Comparison of ENCODE assay signal across 12 cellular contexts in the genomic region with DNA sequence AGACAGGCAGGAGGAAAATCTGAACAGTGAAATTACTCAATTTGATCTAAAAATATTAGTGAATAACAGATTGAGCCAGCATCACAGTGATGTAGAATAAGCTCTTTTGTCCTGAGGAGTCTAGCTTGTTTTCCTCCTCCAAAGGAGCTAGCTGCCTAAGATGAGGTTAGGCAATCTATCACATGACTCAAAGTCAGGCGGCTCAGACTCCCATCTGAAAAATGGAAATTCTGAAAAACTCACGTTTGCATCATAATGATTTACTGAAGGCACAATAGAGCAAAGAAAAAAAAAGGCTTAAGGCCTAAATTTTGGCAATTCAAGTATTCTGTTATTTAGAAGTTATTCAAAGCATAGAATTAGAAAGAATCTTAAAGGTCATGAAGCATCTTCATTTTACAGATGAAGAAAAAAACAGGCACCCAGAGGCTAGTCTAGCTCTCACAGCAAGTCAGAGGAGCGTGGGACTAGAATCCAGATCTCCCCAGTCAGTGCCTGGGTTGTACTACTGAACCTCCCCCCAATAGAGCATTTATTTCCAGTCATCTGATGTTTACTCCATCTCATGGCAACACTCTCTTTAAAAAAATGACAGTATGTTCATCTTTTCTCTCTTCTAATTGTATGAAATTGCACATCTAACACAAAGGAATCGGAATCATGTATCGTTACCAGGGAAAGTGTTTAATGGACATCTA.
A peak's percentile ranks its signal among the peaks of the same experiment; 100 is the strongest.
DNase-seq lines count a peak whose midpoint lies in the region; ATAC-seq, FAIRE-seq and TF ChIP-seq lines count a peak whose summit lies in the region.
"Had no signal": no experiment of that assay in that cellular context is flagged by ENCODE, and none has a peak within 500 bp of the region (broad histone marks: within the 10 kb centered on the region; RNA-seq: fewer than 3 reads in every experiment).

No MANE protein-coding gene starts in this region.

- H3K4me1 Mint-ChIP-seq in osteocyte (ENCODE audit: unreplicated experiment), result no peaks in the 10 kb centered on the region
- H3K4me1 Mint-ChIP-seq in activated naive CD4-positive, alpha-beta T cell treated with anti-CD3 and anti-CD28 coated beads, Interleukin-2, amount 10 ng/mL, durations not matched to agents 7 days and 5 days, result no peaks in the 10 kb centered on the region

- H4K20me1 ChIP-seq in HCT116 (ENCODE audit: insufficient read depth) (no peaks in the 10 kb centered on the region), K562 (replicated peaks; ENCODE audit: control insufficient read depth, insufficient read depth, low read length) (no peaks in the 10 kb centered on the region)

- H3K36me3 ChIP-seq in HCT116 (ENCODE audit: control insufficient read depth in 1 of 2, insufficient read depth in 2 of 2, low read length in 2 of 2), result no peaks in the 10 kb centered on the region
- no peaks in the 10 kb centered on the region for H3K36me3 ChIP-seq in K562 (ENCODE audit: control insufficient read depth, insufficient read depth, low read length)
- no peaks in the 10 kb centered on the region for H3K36me3 ChIP-seq in WERI-Rb-1
- H3K36me3 ChIP-seq: ovary, tibial artery had no signal

- no peak overlapping the region for H3K4me3 Mint-ChIP-seq in osteocyte (ENCODE audit: unreplicated experiment)
- H3K4me3 Mint-ChIP-seq in activated naive CD4-positive, alpha-beta T cell treated with anti-CD3 and anti-CD28 coated beads, Interleukin-2, amount 10 ng/mL, durations not matched to agents 7 days and 5 days, result no peak overlapping the region
- H3K4me3 Mint-ChIP-seq: T-helper 2 cell treated with Interferon-gamma antibody and Interleukin-4, amounts not matched to agents 5 μg/mL and 100 μg/mL, for 36 hours had no signal

- no peak overlapping the region for H3K27ac ChIP-seq in HCT116 (ENCODE audit: low read depth, low read length)
- H3K27ac ChIP-seq in K562 (ENCODE audit: extremely low read depth, low read depth, low read length), result no peak overlapping the region
- no peak overlapping the region for H3K27ac ChIP-seq in right cardiac atrium (ENCODE audit: low read length)
- no peak overlapping the region for H3K27ac ChIP-seq in WERI-Rb-1
- H3K27ac ChIP-seq: ovary had no signal

- TF ChIP-seq CTCF in HCT116 (IDR thresholded peaks at IDR 0.05 in 2 of 3, conservative IDR thresholded peaks at IDR 0.05 in 1 of 3; ENCODE audit: borderline replicate concordance in 1 of 3, insufficient read depth in 1 of 3, low read depth in 2 of 3, low read length in 2 of 3) (no peak), K562 (IDR thresholded peaks at IDR 0.05 in 2 of 3, conservative IDR thresholded peaks at IDR 0.05 in 1 of 3; ENCODE audit: insufficient read depth in 2 of 3, low read depth in 1 of 3, low read length in 3 of 3) (no peak), osteocyte (IDR thresholded peaks at IDR 0.05) (no peak), WERI-Rb-1 (IDR thresholded peaks at IDR 0.05; ENCODE audit: low read depth, low read length) (no peak)

- H3K9me3 ChIP-seq in HCT116 (ENCODE audit: control insufficient read depth in 1 of 2, insufficient read depth in 1 of 2, low read depth in 1 of 2, low read length in 2 of 2) (no peaks in the 10 kb centered on the region), K562 (replicated peaks; ENCODE audit: control insufficient read depth, insufficient read depth, low read depth, low read length) (no peaks in the 10 kb centered on the region), right cardiac atrium (ENCODE audit: control insufficient read depth, low read length) (no peaks in the 10 kb centered on the region), WERI-Rb-1 (ENCODE audit: severe bottlenecking) (no peaks in the 10 kb centered on the region)
- H3K9me3 ChIP-seq: ovary, tibial artery had no signal

- no peak for DNase-seq in HCT116 (ENCODE audit: low read depth, low spot score)
- no peak for DNase-seq in K562 (ENCODE audit: extremely low read depth in 1 of 4, low spot score in 3 of 4)
- DNase-seq in right cardiac atrium, result no peak
- DNase-seq in superior temporal gyrus (ENCODE audit: extremely low spot score), result peak; percentile 65
- no peak for DNase-seq in osteocyte (ENCODE audit: extremely low spot score, unreplicated experiment)
- DNase-seq in activated naive CD4-positive, alpha-beta T cell treated with anti-CD3 and anti-CD28 coated beads, Interleukin-2, amount 10 ng/mL, durations not matched to agents 7 days and 5 days, result no peak
- DNase-seq in WERI-Rb-1, result no peak
- DNase-seq: Calu3 had no signal

- in situ Hi-C loops in K562 (cut with MboI), result no loop called here

- 7% methylated on average over 5 of the region's 5 CpGs for WGBS in K562 (ENCODE audit: insufficient coverage, low coverage, missing lambda C conversion rate)
- 75% methylated on average over 5 of the region's 5 CpGs for WGBS in right cardiac atrium

- no peak overlapping the region for H3K4me3 ChIP-seq in HCT116 (replicated peaks in 1 of 2; ENCODE audit: low read depth in 1 of 2, low read length in 2 of 2)
- no peak overlapping the region for H3K4me3 ChIP-seq in K562
- H3K4me3 ChIP-seq in right cardiac atrium (ENCODE audit: low read length), result no peak overlapping the region
- no peak overlapping the region for H3K4me3 ChIP-seq in WERI-Rb-1 (ENCODE audit: low read depth, low read length)
- H3K4me3 ChIP-seq: ovary, tibial artery had no signal

- ATAC-seq in HCT116, result no peak
- no peak; the same call in 2 of the 3 replicates for ATAC-seq in K562
- ATAC-seq in right cardiac atrium, result peak; percentile 74 to 75

- no peak for TF ChIP-seq EP300 in K562 (IDR thresholded peaks at IDR 0.05; ENCODE audit: low read length)

- TF ChIP-seq RAD21 in HCT116 (IDR thresholded peaks at IDR 0.05; ENCODE audit: low read depth) (no peak), K562 (CRISPR knock-in tag; conservative IDR thresholded peaks at IDR 0.05 in 1 of 2, IDR thresholded peaks at IDR 0.05 in 1 of 2) (no peak)

- H3K9me3 Mint-ChIP-seq in osteocyte (ENCODE audit: unreplicated experiment), result no peaks in the 10 kb centered on the region
- H3K9me3 Mint-ChIP-seq in activated naive CD4-positive, alpha-beta T cell treated with anti-CD3 and anti-CD28 coated beads, Interleukin-2, amount 10 ng/mL, durations not matched to agents 7 days and 5 days, result no peaks in the 10 kb centered on the region
- H3K9me3 Mint-ChIP-seq: T-helper 2 cell treated with Interferon-gamma antibody and Interleukin-4, amounts not matched to agents 5 μg/mL and 100 μg/mL, for 36 hours had no signal

- no peaks in the 10 kb centered on the region for H3K79me2 ChIP-seq in HCT116 (ENCODE audit: insufficient read depth, low read length)
- no peaks in the 10 kb centered on the region for H3K79me2 ChIP-seq in K562 (ENCODE audit: control insufficient read depth, insufficient read depth, low read length)

- no peak overlapping the region for H3K9ac ChIP-seq in HCT116 (ENCODE audit: low read length)
- no peak overlapping the region for H3K9ac ChIP-seq in K562 (ENCODE audit: insufficient read depth in 1 of 2, low read depth in 2 of 2, low read length in 2 of 2)

- H2AFZ ChIP-seq in HCT116 (ENCODE audit: low read depth, low read length, poor library complexity, severe bottlenecking) (peak overlapping the region; percentile 22), K562 (ENCODE audit: low read depth, low read length) (no peak overlapping the region)

- TF ChIP-seq POLR2A in HCT116 (IDR thresholded peaks at IDR 0.05; ENCODE audit: borderline replicate concordance, extremely low read depth, insufficient read depth, insufficient read length) (no peak), K562 (conservative IDR thresholded peaks at IDR 0.05) (no peak)

- POLR2A ChIA-PET in HCT116 (lab: Charles Lee), result interaction anchor here (1.0 kb wide), 1 partner anchor 9 kb away, joined by 3 read pairs; no protein-coding TSS in a partner anchor
- POLR2A ChIA-PET in K562 (lab: Yijun Ruan, JAX), result interaction anchor here (1.2 kb wide), 1 partner anchor 9 kb away, joined by 3 read pairs; no protein-coding TSS in a partner anchor

- RAD21 ChIA-PET in HCT116 (lab: Charles Lee; ENCODE audit: low non-redundant PET in 1 of 2, low total read pairs in 2 of 2, uncharacterized antibody in 2 of 2, unreplicated experiment in 2 of 2), result no interaction called here

- H3K4me1 ChIP-seq in HCT116 (ENCODE audit: control insufficient read depth in 1 of 2, insufficient read depth in 2 of 2, low read length in 2 of 2), result no peaks in the 10 kb centered on the region
- H3K4me1 ChIP-seq in K562 (replicated peaks in 1 of 2; ENCODE audit: control insufficient read depth in 2 of 2, insufficient read depth in 2 of 2, low read length in 2 of 2), result no peaks in the 10 kb centered on the region
- H3K4me1 ChIP-seq in right cardiac atrium (ENCODE audit: control insufficient read depth, insufficient read depth, low read length), result no peaks in the 10 kb centered on the region
- H3K4me1 ChIP-seq: tibial artery had no signal

- H3K4me2 ChIP-seq in HCT116 (ENCODE audit: low read length), result no peak overlapping the region
- H3K4me2 ChIP-seq in K562 (ENCODE audit: insufficient read depth, low read length), result no peak overlapping the region

- H3K27me3 ChIP-seq in HCT116 (ENCODE audit: insufficient read depth, low read length), result no peaks in the 10 kb centered on the region
- H3K27me3 ChIP-seq in K562 (ENCODE audit: control insufficient read depth in 2 of 2, insufficient read depth in 2 of 2, low read length in 2 of 2), result peaks cover 15 to 25% of the 10 kb centered on the region in 2 experiments
- H3K27me3 ChIP-seq in right cardiac atrium (ENCODE audit: control insufficient read depth, insufficient read depth), result no peaks in the 10 kb centered on the region
- no peaks in the 10 kb centered on the region for H3K27me3 ChIP-seq in WERI-Rb-1 (ENCODE audit: insufficient read depth, low read depth, severe bottlenecking)
- H3K27me3 ChIP-seq: ovary, tibial artery had no signal

- H3K27ac Mint-ChIP-seq in osteocyte (ENCODE audit: unreplicated experiment), result no peak overlapping the region
- no peak overlapping the region for H3K27ac Mint-ChIP-seq in activated naive CD4-positive, alpha-beta T cell treated with anti-CD3 and anti-CD28 coated beads, Interleukin-2, amount 10 ng/mL, durations not matched to agents 7 days and 5 days
- H3K27ac Mint-ChIP-seq: T-helper 2 cell treated with Interferon-gamma antibody and Interleukin-4, amounts not matched to agents 5 μg/mL and 100 μg/mL, for 36 hours had no signal

- no peaks in the 10 kb centered on the region for H3K9me2 ChIP-seq in HCT116 (ENCODE audit: insufficient read depth)

- no TSS peak for BruUV-seq in HCT116 (replicated peaks; lab: Mats Ljungman, UMichigan)
- BruUV-seq in K562 (replicated peaks; lab: Mats Ljungman, UMichigan), result no TSS peak

- no peaks in the 10 kb centered on the region for H3K9me1 ChIP-seq in K562 (ENCODE audit: control insufficient read depth, insufficient read depth, low read length)

- no peak for FAIRE-seq in K562 (lab: Jason Lieb, UNC)
- FAIRE-seq: keratinocyte had no signal

- H3K36me3 Mint-ChIP-seq in osteocyte (ENCODE audit: unreplicated experiment), result no peaks in the 10 kb centered on the region
- no peaks in the 10 kb centered on the region for H3K36me3 Mint-ChIP-seq in activated naive CD4-positive, alpha-beta T cell treated with anti-CD3 and anti-CD28 coated beads, Interleukin-2, amount 10 ng/mL, durations not matched to agents 7 days and 5 days

- CTCF ChIA-PET in HCT116 (lab: Charles Lee) (no interaction called here), K562 (lab: Yijun Ruan, JAX; ENCODE audit: low intra/inter-chr PET ratio) (no interaction called here)
- CTCF ChIA-PET in activated naive CD4-positive, alpha-beta T cell treated with anti-CD3 and anti-CD28 coated beads, Interleukin-2, amount 10 ng/mL, durations not matched to agents 7 days and 5 days (lab: Charles Lee), result interaction anchor here (0.8 kb wide), 1 partner anchor 12 kb away, joined by 3 read pairs; no protein-coding TSS in a partner anchor

- intact Hi-C loops in HCT116 (cut with micrococcal nuclease) (no loop called here), K562 (cut with micrococcal nuclease) (no loop called here), right cardiac atrium (cut with DNase I) (no loop called here)

- H3K27me3 Mint-ChIP-seq in osteocyte (ENCODE audit: unreplicated experiment), result peaks cover 40% of the 10 kb centered on the region
- peaks cover 20% of the 10 kb centered on the region for H3K27me3 Mint-ChIP-seq in activated naive CD4-positive, alpha-beta T cell treated with anti-CD3 and anti-CD28 coated beads, Interleukin-2, amount 10 ng/mL, durations not matched to agents 7 days and 5 days

Comparison
In these comparisons a context has a peak if more than half of its experiments do, and no peak if none do; other contexts are left out.
1. ATAC-seq: peak in right cardiac atrium (2 of 2); none in HCT116 (single experiment) and K562 (single experiment).
2. Of the 22 proteins assayed by ChIP-seq in both K562 and HCT116: peak only in K562: CEBPB; only in HCT116: none; in both: none; in neither: 20; mixed calls (peak in some experiments, not most) for 1.